Comparison of ENCODE assay signal across 13 cellular contexts in the genomic region with DNA sequence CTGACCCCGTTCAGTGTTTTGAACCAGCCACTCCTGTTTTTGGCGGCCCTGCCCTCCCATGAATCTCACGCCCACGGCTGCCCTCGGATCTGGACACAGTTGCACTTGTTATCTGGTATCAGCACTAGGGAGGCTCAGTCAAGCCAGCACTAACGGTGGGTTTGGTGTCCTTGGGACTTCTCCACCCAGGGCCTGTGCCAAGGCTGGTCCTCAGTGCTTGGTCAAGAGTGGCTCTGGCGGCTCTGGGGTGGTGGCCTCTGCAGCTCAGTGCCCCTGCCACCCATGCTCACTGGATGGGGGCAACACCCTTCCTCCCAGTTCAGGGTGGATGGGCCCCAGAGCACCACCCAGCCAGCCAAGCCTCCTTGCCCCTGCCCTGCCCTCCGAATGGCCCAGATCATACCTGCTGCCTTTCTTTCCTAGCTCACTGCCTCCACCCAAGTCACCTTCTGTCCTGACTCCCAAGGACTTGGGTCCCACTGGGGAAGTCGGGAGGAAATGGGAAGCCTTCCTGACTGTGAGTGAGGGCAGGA.
"Had no signal": no experiment of that assay in that cellular context is flagged by ENCODE, and none has a peak within 500 bp of the region (broad histone marks: within the 10 kb centered on the region; RNA-seq: fewer than 3 reads in every experiment).

No MANE protein-coding gene starts in this region.

- H3K79me2 ChIP-seq: hepatocyte had no signal

- H3K9me3 ChIP-seq: prostate gland had no signal

- H3K9me3 Mint-ChIP-seq: stimulated activated naive CD8-positive, alpha-beta T cell treated with anti-CD3 and anti-CD28 coated beads, Interleukin-15, Interleukin-2, amounts not matched to agents 100 ng/mL and 50 ng/mL, for 24 hours had no signal

- H3K27me3 ChIP-seq: gastrocnemius medialis, hepatocyte had no signal

- ATAC-seq: gastrocnemius medialis had no signal

- H3K36me3 Mint-ChIP-seq: activated CD4-positive, alpha-beta memory T cell treated with anti-CD3 and anti-CD28 coated beads for 36 hours had no signal

- H3K27ac Mint-ChIP-seq: activated CD4-positive, alpha-beta memory T cell treated with anti-CD3 and anti-CD28 coated beads for 36 hours; stimulated activated naive CD8-positive, alpha-beta T cell treated with anti-CD3 and anti-CD28 coated beads, Interleukin-15, Interleukin-2, amounts not matched to agents 100 ng/mL and 50 ng/mL, for 24 hours had no signal

- H3K4me2 ChIP-seq: hepatocyte had no signal

- H3K27ac ChIP-seq: coronary artery, gastrocnemius medialis, hepatocyte had no signal

- H2AFZ ChIP-seq: hepatocyte had no signal

- H3K4me3 ChIP-seq: coronary artery, gastrocnemius medialis, hepatocyte, prostate gland had no signal

- H3K36me3 ChIP-seq: gastrocnemius medialis, prostate gland had no signal

- H3K4me3 Mint-ChIP-seq: activated CD4-positive, alpha-beta memory T cell treated with anti-CD3 and anti-CD28 coated beads for 36 hours; stimulated activated naive CD8-positive, alpha-beta T cell treated with anti-CD3 and anti-CD28 coated beads, Interleukin-15, Interleukin-2, amounts not matched to agents 100 ng/mL and 50 ng/mL, for 24 hours had no signal

- DNase-seq: activated CD4-positive, alpha-beta memory T cell treated with anti-CD3 and anti-CD28 coated beads for 36 hours; activated naive CD4-positive, alpha-beta T cell; activated T-cell treated with anti-CD3 and anti-CD28 coated beads, Interleukin-2, amount 50 U/mL, for 48 hours; central memory CD4-positive, alpha-beta T cell; effector memory CD4-positive, alpha-beta T cell; gastrocnemius medialis; midbrain; stimulated activated CD4-positive, alpha-beta T cell treated with anti-CD3 and anti-CD28 coated beads, Interleukin-4, amount 100 ng/mL, for 1 hour; stimulated activated CD8-positive, alpha-beta memory T cell treated with anti-CD3 and anti-CD28 coated beads, Interleukin-4, amount 100 ng/mL, for 48 hours had no signal
